8 cellular contexts compared by ENCODE assay signal in the genomic region with DNA sequence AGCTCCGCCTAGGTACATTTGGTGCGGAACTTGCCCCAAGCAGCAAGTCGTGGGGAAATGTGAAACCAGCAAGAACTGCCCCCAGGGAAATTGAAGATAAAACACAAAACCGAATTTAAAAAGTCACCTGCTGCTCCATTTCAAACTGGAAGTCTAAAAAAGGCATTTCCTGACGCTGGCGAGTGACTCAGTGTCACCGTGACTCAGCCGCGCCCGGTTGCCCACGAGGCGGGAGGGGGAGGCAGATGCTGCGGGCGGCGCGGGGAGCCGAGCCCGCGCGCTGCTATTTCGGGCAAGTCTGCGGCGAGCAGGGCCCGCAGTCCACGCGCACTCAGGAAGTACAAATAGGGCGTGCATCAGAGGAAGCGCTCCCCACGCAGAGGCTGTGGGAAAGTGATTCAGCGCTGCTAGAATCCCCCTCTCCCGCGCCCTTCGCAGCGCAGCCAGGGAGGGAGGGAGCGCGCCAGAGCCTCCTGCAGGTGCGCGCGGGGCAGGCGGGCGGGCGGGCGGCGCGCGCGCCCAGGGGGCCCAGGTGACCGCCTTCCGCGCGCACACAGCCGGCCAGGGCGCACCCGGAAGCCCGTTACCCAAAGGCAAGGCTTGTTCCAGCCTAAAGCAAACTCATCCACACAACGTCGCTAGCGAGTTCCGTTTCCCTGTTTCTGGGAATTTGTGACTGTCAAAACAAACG.
DNase-seq lines count a peak whose midpoint lies in the region; ATAC-seq, FAIRE-seq and TF ChIP-seq lines count a peak whose summit lies in the region.

No MANE protein-coding gene starts in this region.

- POLR2A ChIA-PET in HepG2 (lab: Yijun Ruan, JAX), result no interaction called here

- CTCF ChIA-PET in HepG2 (lab: Yijun Ruan, JAX; ENCODE audit: low intra/inter-chr PET ratio, low total read pairs), result no interaction called here

- no peak overlapping the region for H2AFZ ChIP-seq in HepG2 (ENCODE audit: low read length)

- DNase-seq in NCI-H2029 (lab: John Stamatoyannopoulos, UW) (peak; percentile 88), colonic mucosa (peak; percentile 53), HepG2 (ENCODE audit: low spot score) (peak; percentile 8), hippocampal formation (lab: John Stamatoyannopoulos, UW) (no peak)
- peak; percentile 47 to 59 for DNase-seq in activated CD4-positive, alpha-beta T cell treated with anti-CD3 and anti-CD28 coated beads for 24 hours (ENCODE audit: low read depth in 2 of 2)
- DNase-seq in stimulated activated CD4-positive, alpha-beta T cell treated with anti-CD3 and anti-CD28 coated beads, Interleukin-2, amount 100 ng/mL, for 48 hours, result peak; percentile 55 to 58

- H3K36me3 ChIP-seq in colonic mucosa (no peaks in the 10 kb centered on the region), HepG2 (replicated peaks in 1 of 2; ENCODE audit: control insufficient read depth in 1 of 2, insufficient read depth in 2 of 2, low read length in 2 of 2) (no peaks in the 10 kb centered on the region)

- TF ChIP-seq EP300 in HepG2 (IDR thresholded peaks at IDR 0.05; ENCODE audit: low read depth in 2 of 2, low read length in 2 of 2) (no peak), HepG2 (CRISPR knock-in tag; IDR thresholded peaks at IDR 0.05; ENCODE audit: borderline replicate concordance) (no peak)

- ATAC-seq in GM18508 (IDR thresholded peaks at IDR 0.05; ENCODE audit: insufficient read depth, unreplicated experiment) (peak; percentile 36), HG02884 (IDR thresholded peaks at IDR 0.05; ENCODE audit: unreplicated experiment) (peak; percentile 59), HepG2 (peak; percentile 84)

- H3K27me3 ChIP-seq in colonic mucosa, result no peaks in the 10 kb centered on the region
- peaks cover 0 to 32% of the 10 kb centered on the region in 2 experiments; a peak in 3 of 5 replicates for H3K27me3 ChIP-seq in HepG2 (ENCODE audit: control insufficient read depth in 1 of 2, insufficient read depth in 2 of 2, low read length in 2 of 2)

- TF ChIP-seq RAD21 in HepG2 (CRISPR knock-in tag; IDR thresholded peaks at IDR 0.05), result no peak

- 4% methylated on average over 9 of the region's 60 CpGs for WGBS in HepG2 (ENCODE audit: low lambda C conversion rate)

- no peaks in the 10 kb centered on the region for H4K20me1 ChIP-seq in HepG2 (ENCODE audit: insufficient read depth, low read length)

- intact Hi-C loops in colonic mucosa (cut with DNase I), result no loop called here
- intact Hi-C loops in HepG2 (cut with micrococcal nuclease; ENCODE audit: unreplicated experiment), result no loop called here

- H3K79me2 ChIP-seq in HepG2 (ENCODE audit: insufficient read depth, low read length), result no peaks in the 10 kb centered on the region

- H3K4me1 ChIP-seq in colonic mucosa, result no peaks in the 10 kb centered on the region
- H3K4me1 ChIP-seq in HepG2 (ENCODE audit: insufficient read depth, low read length), result peaks cover 5% of the 10 kb centered on the region; the same call in 1 of the 2 replicates

- no peak for FAIRE-seq in HepG2 (lab: Jason Lieb, UNC)

- BruUV-seq in HepG2 (replicated peaks; lab: Mats Ljungman, UMichigan), result no TSS peak

- peak overlapping the region; percentile 87 for H3K4me2 ChIP-seq in HepG2 (ENCODE audit: low read depth, low read length)

- H3K9me3 ChIP-seq in colonic mucosa, result no peaks in the 10 kb centered on the region
- no peaks in the 10 kb centered on the region for H3K9me3 ChIP-seq in HepG2 (ENCODE audit: low read length)

- peak overlapping the region; percentile 8 for H3K27ac ChIP-seq in colonic mucosa
- H3K27ac ChIP-seq in HepG2 (ENCODE audit: extremely low read length, insufficient read depth, low read length), result no peak overlapping the region

- H3K4me3 ChIP-seq in colonic mucosa, result peak overlapping the region; percentile 57
- H3K4me3 ChIP-seq in HepG2 (replicated peaks in 1 of 3; ENCODE audit: insufficient read depth in 1 of 3, low read depth in 2 of 3, low read length in 3 of 3), result peak overlapping the region; percentile 36 to 63 (median 37); a peak in 5 of 6 replicates

- in situ Hi-C loops in HepG2 (cut with HindIII; ENCODE audit: extremely low pct_ligation_motif_present, low pct_unique_long_range_greater_than_20kb), result no loop called here

- TF ChIP-seq CTCF in colonic mucosa (IDR thresholded peaks at IDR 0.05), result no peak
- TF ChIP-seq CTCF in HepG2 (CRISPR knock-in tag; IDR thresholded peaks at IDR 0.05), result peak; percentile 27; the same call in 1 of the 2 replicates

- TF ChIP-seq POLR2A in HepG2 (IDR thresholded peaks at IDR 0.05; ENCODE audit: insufficient read depth in 1 of 2, low read depth in 2 of 2, low read length in 2 of 2), result no peak

- H3K9ac ChIP-seq in colonic mucosa (ENCODE audit: low read depth in 2 of 2, low read length in 2 of 2) (peak overlapping the region in 1 of 2 donors; percentile 6), HepG2 (ENCODE audit: insufficient read depth, low read depth, low read length) (no peak overlapping the region)

TF ChIP-seq in HepG2, 621 proteins besides CTCF, POLR2A, EP300 and RAD21 (continues in another document):
- TF ChIP-seq PATZ1 (CRISPR knock-in tag; IDR thresholded peaks at IDR 0.05) (0 out of 2 replicates have a peak, but pooled peaks have one; percentile 12), FOXA1 (IDR thresholded peaks at IDR 0.05) (no peak), FOXA1 (CRISPR knock-in tag; IDR thresholded peaks at IDR 0.05) (no peak), MAX (IDR thresholded peaks at IDR 0.05) (0 out of 2 replicates have a peak, but pooled peaks have one; percentile 26), ZNF800 (CRISPR knock-in tag; IDR thresholded peaks at IDR 0.05) (peak; percentile 47; the same call in 1 of the 2 replicates), HNRNPLL (IDR thresholded peaks at IDR 0.05; ENCODE audit: low read depth, low read length, poor library complexity, severe bottlenecking) (peak; percentile 19), CBFB (CRISPR knock-in tag; IDR thresholded peaks at IDR 0.05) (no peak), NR1H2 (CRISPR knock-in tag; IDR thresholded peaks at IDR 0.05; ENCODE audit: borderline replicate concordance, low read depth) (no peak), GABPB1 (CRISPR knock-in tag; IDR thresholded peaks at IDR 0.05) (peak; percentile 51)

Comparison
In these comparisons a context has a peak if more than half of its experiments do, and no peak if none do; other contexts are left out.
1. DNase-seq: peak in NCI-H2029 (single experiment), activated CD4-positive, alpha-beta T cell treated with anti-CD3 and anti-CD28 coated beads for 24 hours (2 of 2), colonic mucosa (single experiment), HepG2 (single experiment) and stimulated activated CD4-positive, alpha-beta T cell treated with anti-CD3 and anti-CD28 coated beads, Interleukin-2, amount 100 ng/mL, for 48 hours (2 of 2); none in hippocampal formation (0 of 2).
2. Peak in every context shown above with its lines, with median percentiles within 50 percentile points of each other: ATAC-seq.